In genomic region chr2:80889009-80889408, GRCh38 we compare ENCODE assay signal across 32 cellular contexts.
"Had no signal": no experiment of that assay in that cellular context is flagged by ENCODE, and none has a peak within 500 bp of the region (broad histone marks: within the 10 kb centered on the region; RNA-seq: fewer than 3 reads in every experiment).

No MANE protein-coding gene starts in this region.

- H3K27me3 ChIP-seq: adrenal gland, body of pancreas, cardiac muscle cell, colonic mucosa, esophagus squamous epithelium had no signal

- H3K27ac ChIP-seq: adrenal gland, body of pancreas, cardiac muscle cell, colonic mucosa, epithelial cell of prostate, esophagus squamous epithelium, WERI-Rb-1 had no signal

- H3K4me3 Mint-ChIP-seq: activated B cell treated with CpG ODN at 0.5 μM for 24 hours; activated CD4-positive, alpha-beta memory T cell treated with anti-CD3 and anti-CD28 coated beads for 36 hours; activated CD8-positive, alpha-beta memory T cell treated with anti-CD3 and anti-CD28 coated beads, Interleukin-2, amount 10 ng/mL, durations not matched to agents 7 days and 5 days; activated CD8-positive, alpha-beta T cell treated with anti-CD3 and anti-CD28 coated beads, Interleukin-2, amount 10 ng/mL, durations not matched to agents 7 days and 5 days; activated naive CD4-positive, alpha-beta T cell treated with anti-CD3 and anti-CD28 coated beads for 36 hours; activated naive CD4-positive, alpha-beta T cell treated with anti-CD3 and anti-CD28 coated beads, Interleukin-2, amount 50 U/mL, for 24 hours; activated naive CD8-positive, alpha-beta T cell treated with anti-CD3 and anti-CD28 coated beads for 36 hours; activated naive CD8-positive, alpha-beta T cell treated with anti-CD3 and anti-CD28 coated beads, Interleukin-2, amount 50 U/mL, for 24 hours; activated T-helper 1 cell treated with anti-CD3 and anti-CD28 coated beads, Interleukin-12 subunit alpha, Interleukin-12 subunit beta, Interleukin-2, Interleukin-4 antibody, amounts not matched to agents 30 ng/mL and 10 ng/mL and 1 ng/mL, durations not matched to agents 14 hours and 24 hours and 36 hours; T-helper 17 cell; T-helper 2 cell treated with Interferon-gamma antibody and Interleukin-4, amounts not matched to agents 5 μg/mL and 100 μg/mL, for 36 hours had no signal

- H3K4me3 ChIP-seq: adrenal gland, body of pancreas, cardiac muscle cell, colonic mucosa, esophagus squamous epithelium had no signal

- DNase-seq: activated B cell treated with CpG ODN at 0.5 μM for 24 hours; activated CD4-positive, alpha-beta memory T cell treated with anti-CD3 and anti-CD28 coated beads for 36 hours; activated CD4-positive, alpha-beta T cell treated with anti-CD3 and anti-CD28 coated beads for 48 hours; activated CD8-positive, alpha-beta memory T cell treated with anti-CD3 and anti-CD28 coated beads, Interleukin-2, amount 10 ng/mL, durations not matched to agents 7 days and 5 days; activated CD8-positive, alpha-beta memory T cell treated with anti-CD3 and anti-CD28 coated beads, Interleukin-2, amount 50 U/mL, for 4 hours; activated CD8-positive, alpha-beta T cell treated with anti-CD3 and anti-CD28 coated beads, Interleukin-2, amount 10 ng/mL, durations not matched to agents 7 days and 5 days; activated effector memory CD4-positive, alpha-beta T cell treated with anti-CD3 and anti-CD28 coated beads, Interleukin-2, amount 50 U/mL, for 16 hours; activated naive CD4-positive, alpha-beta T cell treated with anti-CD3 and anti-CD28 coated beads for 36 hours; activated naive CD8-positive, alpha-beta T cell treated with anti-CD3 and anti-CD28 coated beads for 36 hours; activated naive CD8-positive, alpha-beta T cell treated with anti-CD3 and anti-CD28 coated beads, Interleukin-2, amount 50 U/mL, for 24 hours; activated T-cell treated with anti-CD3 and anti-CD28 coated beads, Interleukin-2, amount 50 U/mL, for 1 hour; activated T-cell treated with anti-CD3 and anti-CD28 coated beads, Interleukin-2, amount 50 U/mL, for 48 hours; adrenal gland; amygdala; aorta; body of pancreas; central memory CD4-positive, alpha-beta T cell; cerebellar nuclear complex; colonic mucosa; effector CD8-positive, alpha-beta T cell; esophagus squamous epithelium; head of caudate nucleus; T-helper 17 cell; T1000; WERI-Rb-1 had no signal

- H3K27ac Mint-ChIP-seq: activated B cell treated with CpG ODN at 0.5 μM for 24 hours; activated CD4-positive, alpha-beta memory T cell treated with anti-CD3 and anti-CD28 coated beads for 36 hours; activated CD8-positive, alpha-beta memory T cell treated with anti-CD3 and anti-CD28 coated beads, Interleukin-2, amount 10 ng/mL, durations not matched to agents 7 days and 5 days; activated CD8-positive, alpha-beta T cell treated with anti-CD3 and anti-CD28 coated beads, Interleukin-2, amount 10 ng/mL, durations not matched to agents 7 days and 5 days; activated naive CD4-positive, alpha-beta T cell treated with anti-CD3 and anti-CD28 coated beads for 36 hours; activated naive CD4-positive, alpha-beta T cell treated with anti-CD3 and anti-CD28 coated beads, Interleukin-2, amount 50 U/mL, for 24 hours; activated naive CD8-positive, alpha-beta T cell treated with anti-CD3 and anti-CD28 coated beads for 36 hours; activated naive CD8-positive, alpha-beta T cell treated with anti-CD3 and anti-CD28 coated beads, Interleukin-2, amount 50 U/mL, for 24 hours; activated T-helper 1 cell treated with anti-CD3 and anti-CD28 coated beads, Interleukin-12 subunit alpha, Interleukin-12 subunit beta, Interleukin-2, Interleukin-4 antibody, amounts not matched to agents 30 ng/mL and 10 ng/mL and 1 ng/mL, durations not matched to agents 14 hours and 24 hours and 36 hours; activated T-helper 2 cell treated with anti-CD3 and anti-CD28 coated beads, Interferon-gamma antibody, Interleukin-2, Interleukin-4, amounts not matched to agents 10 μg/mL and 5 μg/mL and 100 μg/mL, durations not matched to agents 14 hours and 24 hours and 36 hours; T-helper 17 cell; T-helper 2 cell treated with Interferon-gamma antibody and Interleukin-4, amounts not matched to agents 5 μg/mL and 100 μg/mL, for 36 hours had no signal

- H3K9me3 ChIP-seq: adrenal gland, body of pancreas, colonic mucosa, esophagus squamous epithelium had no signal

- ATAC-seq: activated CD4-positive, CD25-positive, alpha-beta regulatory T cell treated with anti-CD3 and anti-CD28 coated beads, Interleukin-2, amount 50 U/mL, for 24 hours; activated CD8-positive, alpha-beta memory T cell treated with anti-CD3 and anti-CD28 coated beads, Interleukin-2, amount 10 ng/mL, durations not matched to agents 7 days and 5 days; activated CD8-positive, alpha-beta T cell treated with anti-CD3 and anti-CD28 coated beads, Interleukin-2, amount 10 ng/mL, durations not matched to agents 7 days and 5 days; activated naive CD8-positive, alpha-beta T cell treated with anti-CD3 and anti-CD28 coated beads, Interleukin-2, amount 50 U/mL, for 24 hours; body of pancreas; T-helper 17 cell had no signal

- H3K36me3 ChIP-seq: adrenal gland, cardiac muscle cell, colonic mucosa, esophagus squamous epithelium, WERI-Rb-1 had no signal

- H3K4me1 Mint-ChIP-seq: activated B cell treated with CpG ODN at 0.5 μM for 24 hours; activated CD8-positive, alpha-beta memory T cell treated with anti-CD3 and anti-CD28 coated beads, Interleukin-2, amount 10 ng/mL, durations not matched to agents 7 days and 5 days; activated naive CD4-positive, alpha-beta T cell treated with anti-CD3 and anti-CD28 coated beads, Interleukin-2, amount 50 U/mL, for 24 hours; activated naive CD8-positive, alpha-beta T cell treated with anti-CD3 and anti-CD28 coated beads for 36 hours; activated naive CD8-positive, alpha-beta T cell treated with anti-CD3 and anti-CD28 coated beads, Interleukin-2, amount 50 U/mL, for 24 hours; T-helper 17 cell had no signal

- H3K27me3 Mint-ChIP-seq: activated B cell treated with CpG ODN at 0.5 μM for 24 hours; activated CD4-positive, alpha-beta memory T cell treated with anti-CD3 and anti-CD28 coated beads for 36 hours; activated CD8-positive, alpha-beta memory T cell treated with anti-CD3 and anti-CD28 coated beads, Interleukin-2, amount 10 ng/mL, durations not matched to agents 7 days and 5 days; activated naive CD4-positive, alpha-beta T cell treated with anti-CD3 and anti-CD28 coated beads, Interleukin-2, amount 50 U/mL, for 24 hours; activated naive CD8-positive, alpha-beta T cell treated with anti-CD3 and anti-CD28 coated beads for 36 hours; activated naive CD8-positive, alpha-beta T cell treated with anti-CD3 and anti-CD28 coated beads, Interleukin-2, amount 50 U/mL, for 24 hours; T-helper 17 cell had no signal

- H3K4me1 ChIP-seq: adrenal gland, body of pancreas, colonic mucosa, esophagus squamous epithelium had no signal

- H3K36me3 Mint-ChIP-seq: activated CD4-positive, alpha-beta memory T cell treated with anti-CD3 and anti-CD28 coated beads for 36 hours; activated CD8-positive, alpha-beta memory T cell treated with anti-CD3 and anti-CD28 coated beads, Interleukin-2, amount 10 ng/mL, durations not matched to agents 7 days and 5 days; activated naive CD4-positive, alpha-beta T cell treated with anti-CD3 and anti-CD28 coated beads, Interleukin-2, amount 50 U/mL, for 24 hours; activated naive CD8-positive, alpha-beta T cell treated with anti-CD3 and anti-CD28 coated beads for 36 hours had no signal
